ENCODE assay signal across 8 cellular contexts in genomic region chr2:219245148-219245898, GRCh38. TPM values are rescaled to one million over a fixed set of nuclear protein-coding genes. Genes with fewer than 3 reads are reported as not detected.
DNase-seq lines count a peak whose midpoint lies in the region.

Gene GLB1L (minus strand): TSS chr2:219245444. CDS start chr2:219243573, 1,871 bp downstream.
Gene STK16 (plus strand): TSS chr2:219245479. CDS start chr2:219246000, 521 bp downstream.

- H3K4me1 Mint-ChIP-seq in activated naive CD4-positive, alpha-beta T cell treated with anti-CD3 and anti-CD28 coated beads, Interleukin-2, amount 10 ng/mL, durations not matched to agents 7 days and 5 days = peaks cover 74% of the 10 kb centered on the region

- H3K4me1 ChIP-seq in SJCRH30 = peaks cover 18% of the 10 kb centered on the region

- peaks cover 43% of the 10 kb centered on the region for H3K36me3 Mint-ChIP-seq in activated naive CD4-positive, alpha-beta T cell treated with anti-CD3 and anti-CD28 coated beads, Interleukin-2, amount 10 ng/mL, durations not matched to agents 7 days and 5 days

- no peaks in the 10 kb centered on the region for H3K27me3 ChIP-seq in SJCRH30

- peak within 1 kb of the TSS; percentile 92 for H3K4me3 Mint-ChIP-seq in activated naive CD4-positive, alpha-beta T cell treated with anti-CD3 and anti-CD28 coated beads, Interleukin-2, amount 10 ng/mL, durations not matched to agents 7 days and 5 days

- no peaks in the 10 kb centered on the region for H3K9me3 Mint-ChIP-seq in activated naive CD4-positive, alpha-beta T cell treated with anti-CD3 and anti-CD28 coated beads, Interleukin-2, amount 10 ng/mL, durations not matched to agents 7 days and 5 days

- H3K36me3 ChIP-seq in SJCRH30 = no peaks in the 10 kb centered on the region; the same call in none of the 2 replicates

- H3K9me3 ChIP-seq in SJCRH30 (replicated peaks) = no peaks in the 10 kb centered on the region

- H3K27ac ChIP-seq in SJCRH30 (peak within 1 kb of the TSS; percentile 78), substantia nigra (ENCODE audit: low read depth, low read length, poor library complexity, severe bottlenecking) (peak within 1 kb of the TSS; percentile 92)

- peak within 1 kb of the TSS; percentile 95 for H3K27ac Mint-ChIP-seq in activated naive CD4-positive, alpha-beta T cell treated with anti-CD3 and anti-CD28 coated beads, Interleukin-2, amount 10 ng/mL, durations not matched to agents 7 days and 5 days

- no peaks in the 10 kb centered on the region for H3K27me3 Mint-ChIP-seq in activated naive CD4-positive, alpha-beta T cell treated with anti-CD3 and anti-CD28 coated beads, Interleukin-2, amount 10 ng/mL, durations not matched to agents 7 days and 5 days

- CTCF ChIA-PET in activated naive CD4-positive, alpha-beta T cell treated with anti-CD3 and anti-CD28 coated beads, Interleukin-2, amount 10 ng/mL, durations not matched to agents 7 days and 5 days (lab: Charles Lee) = interaction anchor here (0.5 to 2.8 kb wide), 8 partner anchors 9 to 74 kb away, joined by 3 to 20 read pairs (median 4); partner anchors contain the start of genes TUBA4A and ZFAND2B

- peak within 1 kb of the TSS; percentile 94 for H3K4me3 ChIP-seq in SJCRH30

- DNase-seq in GDM1 (lab: John Stamatoyannopoulos, UW) (peak; percentile 87), H4 (ENCODE audit: low spot score) (peak; percentile 89), LHCN-M2 (ENCODE audit: low read depth) (peak; percentile 93), SJCRH30 (peak; percentile 88 to 92), germinal center (ENCODE audit: low spot score) (peak; percentile 88), nucleus accumbens (lab: John Stamatoyannopoulos, UW) (peak in 55 of 56 donors; percentile 26 to 94 (median 84)), substantia nigra (lab: John Stamatoyannopoulos, UW) (peak; percentile 53 to 96 (median 88))
- DNase-seq in activated naive CD4-positive, alpha-beta T cell treated with anti-CD3 and anti-CD28 coated beads, Interleukin-2, amount 10 ng/mL, durations not matched to agents 7 days and 5 days = peak; percentile 92

RNA-seq across cellular contexts. Expression of gene GLB1L, which starts in this region (rescaled TPM):
- 5.7 and 7.6 TPM in 2 replicates for total RNA-seq in H4 (2014; rRNA removed; shearing (Covaris generic))
- total RNA-seq in LHCN-M2 (2014; rRNA removed) = 7.4 and 12.3 TPM in 2 replicates
- 4.2 TPM for polyA plus RNA-seq in LHCN-M2 (2012)
- total RNA-seq in SJCRH30 (2014; rRNA removed; shearing (Covaris generic)) = 2.9 and 4.2 TPM in 2 replicates

RNA-seq across cellular contexts. Expression of gene STK16, which starts in this region (rescaled TPM):
- 32.8 and 42.1 TPM in 2 replicates for total RNA-seq in H4 (2014; rRNA removed; shearing (Covaris generic))
- 22.3 and 27.1 TPM in 2 replicates for total RNA-seq in LHCN-M2 (2014; rRNA removed)
- polyA plus RNA-seq in LHCN-M2 (2012) = 63.9 TPM
- 11.0 and 12.7 TPM in 2 replicates for total RNA-seq in SJCRH30 (2014; rRNA removed; shearing (Covaris generic))

Comparison
In these comparisons a context has a peak if more than half of its experiments do, and no peak if none do; other contexts are left out.
1. Peak in every context shown above with its lines: DNase-seq, H3K4me3 ChIP-seq and H3K27ac ChIP-seq.